Comparison of ENCODE assay signal across 8 cellular contexts in genomic region chr3:10142707-10143560, GRCh38. TPM values are rescaled to one million over a fixed set of nuclear protein-coding genes. Genes with fewer than 3 reads are reported as not detected.
A peak's percentile ranks its signal among the peaks of the same experiment; 100 is the strongest.
DNase-seq lines count a peak whose midpoint lies in the region; ATAC-seq and TF ChIP-seq lines count a peak whose summit lies in the region.

No MANE protein-coding gene starts in this region.

- 78 to 82% (median 80%) methylated on average over 29 of the region's 29 CpGs for WGBS in heart left ventricle, 4 donors

- peak overlapping the region; percentile 91 for H3K4me3 Mint-ChIP-seq in osteocyte (ENCODE audit: unreplicated experiment)

- no peaks in the 10 kb centered on the region for H3K9me3 Mint-ChIP-seq in osteocyte (ENCODE audit: unreplicated experiment)

- H3K4me1 ChIP-seq in heart left ventricle, result peaks cover 0 to 52% (median 25%) of the 10 kb centered on the region in 12 donors

- intact Hi-C loops in heart left ventricle (cut with DNase I) (no loop called here), Right ventricle myocardium superior (cut with DNase I) (no loop called here)

- peaks cover 33% of the 10 kb centered on the region for H3K4me1 Mint-ChIP-seq in osteocyte (ENCODE audit: unreplicated experiment)

- H3K4me3 ChIP-seq in heart left ventricle (peak overlapping the region; percentile 51 to 94 (median 80)), epithelial cell of proximal tubule (ENCODE audit: low read depth, low read length) (peak overlapping the region; percentile 78)

- peak in 1 of 5 donors; percentile 26 for DNase-seq in heart left ventricle
- no peak for DNase-seq in Right ventricle myocardium superior
- peak; percentile 6 for DNase-seq in T-helper 9 cell
- no peak for DNase-seq in epithelial cell of proximal tubule (ENCODE audit: low read depth)
- no peak for DNase-seq in osteocyte (ENCODE audit: extremely low spot score, unreplicated experiment)
- DNase-seq in left lobe of liver (ENCODE audit: low spot score), result no peak
- no peak for DNase-seq in NCI-H345 (lab: John Stamatoyannopoulos, UW)

- peaks cover 0 to 34% (median 14%) of the 10 kb centered on the region in 9 donors for H3K36me3 ChIP-seq in heart left ventricle

- TF ChIP-seq POLR2A in heart left ventricle (IDR thresholded peaks at IDR 0.05), result no peak

- H3K27me3 ChIP-seq in heart left ventricle, result no peaks in the 10 kb centered on the region

- ATAC-seq in heart left ventricle (no peak), Right ventricle myocardium superior (ENCODE audit: poor library complexity) (no peak), left lobe of liver (no peak), HG02970 (IDR thresholded peaks at IDR 0.05; ENCODE audit: low FRiP score, unreplicated experiment) (no peak)

- no peaks in the 10 kb centered on the region for H3K9me3 ChIP-seq in heart left ventricle

- peak overlapping the region; percentile 93 for H3K27ac Mint-ChIP-seq in osteocyte (ENCODE audit: unreplicated experiment)

- peaks cover 7% of the 10 kb centered on the region for H3K36me3 Mint-ChIP-seq in osteocyte (ENCODE audit: unreplicated experiment)

- TF ChIP-seq CTCF in heart left ventricle (IDR thresholded peaks at IDR 0.05), result no peak
- TF ChIP-seq CTCF in epithelial cell of proximal tubule (conservative IDR thresholded peaks at IDR 0.05; ENCODE audit: low read depth, low read length), result no peak
- TF ChIP-seq CTCF in osteocyte (IDR thresholded peaks at IDR 0.05), result no peak

- H3K27me3 Mint-ChIP-seq in osteocyte (ENCODE audit: unreplicated experiment), result no peaks in the 10 kb centered on the region

- peak overlapping the region in 6 of 12 donors; percentile 75 to 93 (median 90) for H3K27ac ChIP-seq in heart left ventricle

RNA-seq across cellular contexts. Expression of gene VHL, which starts 1.4 kb away (rescaled TPM):
- total RNA-seq in heart left ventricle, result 10 to 100 TPM in 7 of 9 donors, 1 to 10 TPM in 2; 8.8 to 23.2 (median 12.1) TPM
- 10 to 100 TPM; 10.6 to 13.9 TPM for polyA plus RNA-seq in heart left ventricle
- 11.2 TPM for total RNA-seq in Right ventricle myocardium superior
- total RNA-seq in epithelial cell of proximal tubule, result 33.5 and 34.9 TPM in 2 replicates
- total RNA-seq in osteocyte, result 52.2 and 53.0 TPM in 2 replicates
- total RNA-seq in left lobe of liver, result 14.0 TPM

RNA-seq across cellular contexts. Expression of gene IRAK2, which starts 21.8 kb away (rescaled TPM):
- total RNA-seq in heart left ventricle, result 1 to 10 TPM in 7 of 9 donors, under 1 TPM in 2; 0.70 to 6.3 (median 1.5) TPM
- polyA plus RNA-seq in heart left ventricle, result 1 to 10 TPM in 1 of 2 donors, under 1 TPM in 1; 0.46 to 1.4 TPM
- 1.7 TPM for total RNA-seq in Right ventricle myocardium superior
- total RNA-seq in epithelial cell of proximal tubule, result 15.3 and 22.0 TPM in 2 replicates
- 1.3 and 1.5 TPM in 2 replicates for total RNA-seq in osteocyte
- 4.5 TPM for total RNA-seq in left lobe of liver

RNA-seq across cellular contexts. Expression of gene BRK1, which starts 27.5 kb away (rescaled TPM):
- total RNA-seq in heart left ventricle (100 to 1,000 TPM in 3 of 9 donors, 10 to 100 TPM in 6; 69.8 to 109 (median 89.8) TPM), Right ventricle myocardium superior (92.6 TPM), epithelial cell of proximal tubule (97.2 and 176 TPM in 2 replicates), osteocyte (140 and 144 TPM in 2 replicates), left lobe of liver (44.2 TPM)
- polyA plus RNA-seq in heart left ventricle, result 100 to 1,000 TPM in 1 of 2 donors, 10 to 100 TPM in 1; 85.5 to 159 TPM

RNA-seq across cellular contexts. Expression of gene FANCD2OS, which starts 34.9 kb away (rescaled TPM):
- total RNA-seq in heart left ventricle, result not detected
- not detected for polyA plus RNA-seq in heart left ventricle
- not detected for total RNA-seq in Right ventricle myocardium superior
- total RNA-seq in epithelial cell of proximal tubule, result not detected in 2 replicates
- total RNA-seq in osteocyte, result not detected in 2 replicates
- not detected for total RNA-seq in left lobe of liver
